ENCODE assay signal across 10 cellular contexts in genomic region chr6:28736121-28736520, GRCh38.
"Had no signal": no experiment of that assay in that cellular context is flagged by ENCODE, and none has a peak within 500 bp of the region (broad histone marks: within the 10 kb centered on the region; RNA-seq: fewer than 3 reads in every experiment).

No MANE protein-coding gene starts in this region.

- H3K27ac ChIP-seq: body of pancreas, parathyroid adenoma, stomach, thoracic aorta had no signal

- H3K4me1 ChIP-seq: body of pancreas, parathyroid adenoma, stomach had no signal

- ATAC-seq: activated T-helper 17 cell treated with anti-CD3 and anti-CD28 coated beads, Interleukin-2, amount 50 U/mL, for 72 hours; body of pancreas had no signal

- DNase-seq: activated CD4-positive, alpha-beta T cell treated with anti-CD3 and anti-CD28 coated beads for 48 hours; activated naive CD4-positive, alpha-beta T cell treated with anti-CD3 and anti-CD28 coated beads, Interleukin-2, amount 10 ng/mL, durations not matched to agents 7 days and 5 days; body of pancreas; cortex of kidney; effector CD8-positive, alpha-beta T cell; stimulated activated CD4-positive, alpha-beta T cell treated with anti-CD3 and anti-CD28 coated beads, Interleukin-4, amount 100 ng/mL, for 4 hours; stomach had no signal

- H3K9ac ChIP-seq: parathyroid adenoma had no signal

- H3K79me2 ChIP-seq: parathyroid adenoma had no signal

- H2AFZ ChIP-seq: parathyroid adenoma had no signal

- H3K9me3 ChIP-seq: body of pancreas, thoracic aorta had no signal

- H3K4me3 ChIP-seq: body of pancreas, stomach, thoracic aorta had no signal

- H3K36me3 ChIP-seq: stomach, thoracic aorta had no signal
